In genomic region chr4:11451720-11452119, GRCh38 we compare ENCODE assay signal across 21 cellular contexts. TPM values are rescaled to one million over a fixed set of nuclear protein-coding genes. Genes with fewer than 3 reads are reported as not detected.
DNase-seq lines count a peak whose midpoint lies in the region; ATAC-seq, FAIRE-seq and TF ChIP-seq lines count a peak whose summit lies in the region.
"Had no signal": no experiment of that assay in that cellular context is flagged by ENCODE, and none has a peak within 500 bp of the region (broad histone marks: within the 10 kb centered on the region; RNA-seq: fewer than 3 reads in every experiment).

No MANE protein-coding gene starts in this region.

- H3K4me1 ChIP-seq in RWPE2 (ENCODE audit: insufficient read depth, poor library complexity, severe bottlenecking), result no peaks in the 10 kb centered on the region
- peaks cover 9% of the 10 kb centered on the region for H3K4me1 ChIP-seq in keratinocyte (ENCODE audit: control insufficient read depth, extremely low read depth, insufficient read depth, low read length)
- H3K4me1 ChIP-seq: BLaER1 had no signal

- no peaks in the 10 kb centered on the region for H3K27me3 Mint-ChIP-seq in osteocyte (ENCODE audit: unreplicated experiment)

- H3K4me2 ChIP-seq in keratinocyte (ENCODE audit: control insufficient read depth, extremely low read depth, insufficient read depth, low read depth, low read length), result peak overlapping the region; percentile 14
- H3K4me2 ChIP-seq: BLaER1 had no signal

- FAIRE-seq in keratinocyte (lab: Jason Lieb, UNC), result peak; percentile 87
- FAIRE-seq: GM12892, GM18507, H1 had no signal

- TF ChIP-seq CTCF in RWPE2 (IDR thresholded peaks at IDR 0.05; ENCODE audit: poor library complexity, severe bottlenecking) (no peak), keratinocyte (optimal IDR thresholded peaks at IDR 0.05 in 1 of 3, IDR thresholded peaks at IDR 0.05 in 1 of 3, conservative IDR thresholded peaks at IDR 0.05 in 1 of 3; ENCODE audit: extremely low read depth in 1 of 3, insufficient read depth in 2 of 3, low read length in 3 of 3) (no peak), osteocyte (IDR thresholded peaks at IDR 0.05) (no peak)

- H3K9me3 ChIP-seq in RWPE2 (ENCODE audit: severe bottlenecking) (no peaks in the 10 kb centered on the region), keratinocyte (ENCODE audit: control insufficient read depth, low read depth, low read length) (no peaks in the 10 kb centered on the region)
- H3K9me3 ChIP-seq: BLaER1 had no signal

- no peaks in the 10 kb centered on the region for H3K9me1 ChIP-seq in keratinocyte (ENCODE audit: control insufficient read depth, extremely low read depth, insufficient read depth, low read length)

- ATAC-seq in RWPE2 (ENCODE audit: low read depth) (peak; percentile 60; the same call in 2 of the 3 replicates), HG03457 (IDR thresholded peaks at IDR 0.05; ENCODE audit: unreplicated experiment) (no peak), GM21529 (IDR thresholded peaks at IDR 0.05; ENCODE audit: unreplicated experiment) (no peak)

- DNase-seq in M059J (ENCODE audit: low read depth) (peak; percentile 29), RWPE2 (ENCODE audit: low spot score) (no peak), epithelial cell of prostate (ENCODE audit: low read depth, low spot score) (no peak), keratinocyte (ENCODE audit: low read depth, low spot score) (peak; percentile 70), osteocyte (ENCODE audit: extremely low spot score, unreplicated experiment) (no peak), NCI-H2227 treated with DMSO at 0.1 percent for 48 hours (lab: John Stamatoyannopoulos, UW) (no peak)
- DNase-seq: 8988T; CD4-positive, alpha-beta memory T cell; DMS153; DMS79; GDM1; H9 had no signal

- H3K27ac ChIP-seq in RWPE2 (ENCODE audit: poor library complexity, severe bottlenecking) (no peak overlapping the region), epithelial cell of prostate (peak overlapping the region; percentile 18), keratinocyte (ENCODE audit: control insufficient read depth, insufficient read depth, low read length) (no peak overlapping the region)
- H3K27ac ChIP-seq: BLaER1 had no signal

- no peaks in the 10 kb centered on the region for H4K20me1 ChIP-seq in keratinocyte (ENCODE audit: control insufficient read depth, extremely low read depth, insufficient read depth, low read length)
- H4K20me1 ChIP-seq: BLaER1 had no signal

- no peaks in the 10 kb centered on the region for H3K27me3 ChIP-seq in RWPE2 (ENCODE audit: insufficient read depth, poor library complexity, severe bottlenecking)
- no peaks in the 10 kb centered on the region for H3K27me3 ChIP-seq in keratinocyte (ENCODE audit: control insufficient read depth, extremely low read depth, insufficient read depth, low read length)
- H3K27me3 ChIP-seq: BLaER1 had no signal

- H3K4me1 Mint-ChIP-seq in osteocyte (ENCODE audit: unreplicated experiment), result no peaks in the 10 kb centered on the region
- H3K4me1 Mint-ChIP-seq: CD14-positive monocyte, H9 had no signal

- H3K27ac Mint-ChIP-seq in osteocyte (ENCODE audit: unreplicated experiment), result no peak overlapping the region
- H3K27ac Mint-ChIP-seq: CD14-positive monocyte; CD4-positive, alpha-beta memory T cell had no signal

- H3K9ac ChIP-seq in keratinocyte (ENCODE audit: control insufficient read depth, extremely low read depth, insufficient read depth, low read length), result no peak overlapping the region
- H3K9ac ChIP-seq: BLaER1 had no signal

- H3K9me3 Mint-ChIP-seq in osteocyte (ENCODE audit: unreplicated experiment), result peaks cover 17% of the 10 kb centered on the region
- H3K9me3 Mint-ChIP-seq: H9 had no signal

- no peak overlapping the region for H3K4me3 Mint-ChIP-seq in osteocyte (ENCODE audit: unreplicated experiment)
- H3K4me3 Mint-ChIP-seq: CD14-positive monocyte; CD4-positive, alpha-beta memory T cell; H9 had no signal

- no peaks in the 10 kb centered on the region for H3K36me3 Mint-ChIP-seq in osteocyte (ENCODE audit: unreplicated experiment)
- H3K36me3 Mint-ChIP-seq: CD14-positive monocyte; CD4-positive, alpha-beta memory T cell had no signal

- H3K36me3 ChIP-seq in RWPE2 (ENCODE audit: low read depth), result no peaks in the 10 kb centered on the region
- H3K36me3 ChIP-seq in keratinocyte (ENCODE audit: control insufficient read depth in 2 of 2, extremely low read depth in 1 of 2, insufficient read depth in 2 of 2, low read length in 2 of 2), result no peaks in the 10 kb centered on the region
- H3K36me3 ChIP-seq: BLaER1 had no signal

- dilution Hi-C loops in keratinocyte (cut with MboI; ENCODE audit: extremely low pct_ligation_motif_present, low sequenced_read_pairs), result no loop called here

- H3K79me2 ChIP-seq in keratinocyte (ENCODE audit: control insufficient read depth, insufficient read depth, low read length), result no peaks in the 10 kb centered on the region

- H3K4me3 ChIP-seq in RWPE2 (ENCODE audit: severe bottlenecking), result no peak overlapping the region
- H3K4me3 ChIP-seq in keratinocyte (ENCODE audit: control insufficient read depth in 2 of 3, extremely low read depth in 1 of 3, insufficient read depth in 2 of 3, low read depth in 1 of 3, low read length in 3 of 3), result no peak overlapping the region
- H3K4me3 ChIP-seq: BLaER1 had no signal

- no peak overlapping the region for H2AFZ ChIP-seq in keratinocyte (ENCODE audit: control insufficient read depth, low read length)

RNA-seq across cellular contexts. Expression of gene HS3ST1, which starts 23.0 kb away (rescaled TPM):
- total RNA-seq in M059J (2014; rRNA removed; shearing (Covaris generic)), result not detected in 2 replicates
- polyA plus RNA-seq in keratinocyte, result 2.0 to 3.7 TPM (median 3.3 TPM) in 3 replicates
- 1.5 TPM for polyA plus RNA-seq in keratinocyte (2011; ENCODE audit: low read depth)
- polyA plus RNA-seq in keratinocyte (2011; cell fraction: cytosol; rRNA removed), result 1.2 and 5.8 TPM in 2 replicates
- polyA plus RNA-seq in keratinocyte (2011; cell fraction: nucleus; rRNA removed), result 4.0 and 5.2 TPM in 2 replicates
- polyA plus RNA-seq in keratinocyte (2012; ENCODE audit: low replicate concordance), result 2.9 and 6.9 TPM in 2 replicates
- polyA minus RNA-seq in keratinocyte, result 2.4 to 7.4 TPM (median 2.7 TPM) in 3 replicates
- polyA minus RNA-seq in keratinocyte (2011; cell fraction: cytosol; rRNA and poly(A)+ RNA removed), result 19.8 TPM
- 8.0 and 10.2 TPM in 2 replicates for polyA minus RNA-seq in keratinocyte (2011; cell fraction: nucleus; rRNA and poly(A)+ RNA removed)
- 0.27 TPM in 1 of 2 replicates, not detected in the other for total RNA-seq in osteocyte
- total RNA-seq: A673, Daoy had no signal
- polyA plus RNA-seq: CD4-positive, alpha-beta memory T cell had no signal

Comparison
In these comparisons a context has a peak if more than half of its experiments do, and no peak if none do; other contexts are left out.
1. DNase-seq: peak in M059J (single experiment) and keratinocyte (single experiment); none in RWPE2 (single experiment), epithelial cell of prostate (single experiment), osteocyte (single experiment) and NCI-H2227 treated with DMSO at 0.1 percent for 48 hours (single experiment).